In the genomic region with DNA sequence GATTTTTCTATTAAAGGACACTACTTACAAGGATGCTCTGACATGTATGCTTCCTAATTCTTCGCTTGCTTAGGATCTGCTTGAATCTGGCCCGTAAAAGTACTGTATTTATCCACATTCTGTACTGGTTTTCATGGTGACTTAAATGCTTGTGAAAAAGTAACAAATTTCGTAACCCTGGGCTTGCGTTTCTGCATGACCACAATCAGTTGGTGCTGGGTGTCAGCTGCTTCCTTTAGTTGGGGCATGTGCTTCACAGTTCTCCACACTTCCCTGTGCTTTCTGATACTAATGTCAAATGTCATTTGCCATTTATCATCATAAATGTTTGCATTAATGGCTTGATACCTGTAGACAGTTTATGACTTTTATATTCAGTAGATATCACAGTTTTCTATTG, we compare ENCODE assay signal across 15 cellular contexts.
A peak's percentile ranks its signal among the peaks of the same experiment; 100 is the strongest.
DNase-seq lines count a peak whose midpoint lies in the region; ATAC-seq, FAIRE-seq and TF ChIP-seq lines count a peak whose summit lies in the region.
"Had no signal": no experiment of that assay in that cellular context is flagged by ENCODE, and none has a peak within 500 bp of the region (broad histone marks: within the 10 kb centered on the region; RNA-seq: fewer than 3 reads in every experiment).

No MANE protein-coding gene starts in this region.

- DNase-seq in GM12891 (ENCODE audit: insufficient read length, low spot score) (no peak), NB4 (ENCODE audit: low read depth) (peak; percentile 90), fibroblast of mammary gland (ENCODE audit: low read depth) (peak; percentile 20), HepG2 (ENCODE audit: low spot score) (no peak), NCI-H748 (lab: John Stamatoyannopoulos, UW; ENCODE audit: unreplicated experiment) (no peak), vagina (ENCODE audit: extremely low spot score in 2 of 2) (no peak), NCI-H1436 (lab: John Stamatoyannopoulos, UW) (no peak)
- DNase-seq: CD8-positive, alpha-beta memory T cell; central memory CD4-positive, alpha-beta T cell; heart right ventricle; naive B cell; NCI-H1694 treated with DMSO at 0.1 percent for 48 hours; stimulated activated CD4-positive, alpha-beta T cell treated with anti-CD3 and anti-CD28 coated beads, Interleukin-1b, Interleukin-23, amount 100 ng/mL, for 48 hours had no signal

- in situ Hi-C loops in HepG2 (cut with HindIII; ENCODE audit: extremely low pct_ligation_motif_present, low pct_unique_long_range_greater_than_20kb) = no loop called here

- BruUV-seq in HepG2 (replicated peaks; lab: Mats Ljungman, UMichigan) = no TSS peak

- TF ChIP-seq POLR2A in GM12891 (IDR thresholded peaks at IDR 0.05; ENCODE audit: low read depth, low read length) (no peak), NB4 (IDR thresholded peaks at IDR 0.05; ENCODE audit: extremely low read depth, insufficient read length) (no peak), HepG2 (IDR thresholded peaks at IDR 0.05; ENCODE audit: insufficient read depth in 1 of 2, low read depth in 2 of 2, low read length in 2 of 2) (no peak), vagina (IDR thresholded peaks at IDR 0.05) (no peak)

- no peak for TF ChIP-seq CTCF in NB4 (IDR thresholded peaks at IDR 0.05; ENCODE audit: low read depth, low read length)
- TF ChIP-seq CTCF in fibroblast of mammary gland (conservative IDR thresholded peaks at IDR 0.05; ENCODE audit: control insufficient read depth, insufficient read depth, low read depth, low read length) = no peak
- no peak for TF ChIP-seq CTCF in HepG2 (CRISPR knock-in tag; IDR thresholded peaks at IDR 0.05)
- TF ChIP-seq CTCF in vagina (IDR thresholded peaks at IDR 0.05) = no peak

- CTCF ChIA-PET in HepG2 (lab: Yijun Ruan, JAX; ENCODE audit: low intra/inter-chr PET ratio, low total read pairs) = no interaction called here

- H3K9ac ChIP-seq in HepG2 (ENCODE audit: insufficient read depth, low read depth, low read length) = no peak overlapping the region

- FAIRE-seq in GM12891 (lab: Jason Lieb, UNC) = peak; percentile 66
- FAIRE-seq in HepG2 (lab: Jason Lieb, UNC) = no peak

- TF ChIP-seq EP300 in HepG2 (IDR thresholded peaks at IDR 0.05; ENCODE audit: low read depth in 2 of 2, low read length in 2 of 2) (no peak), HepG2 (CRISPR knock-in tag; IDR thresholded peaks at IDR 0.05; ENCODE audit: borderline replicate concordance) (no peak)

- H3K4me3 ChIP-seq in NB4 (ENCODE audit: low read depth, low read length) (no peak overlapping the region), fibroblast of mammary gland (ENCODE audit: control insufficient read depth, low read depth, low read length) (no peak overlapping the region), HepG2 (replicated peaks in 1 of 3; ENCODE audit: insufficient read depth in 1 of 3, low read depth in 2 of 3, low read length in 3 of 3) (no peak overlapping the region), vagina (no peak overlapping the region)
- H3K4me3 ChIP-seq: heart right ventricle, tibial artery had no signal

- no peaks in the 10 kb centered on the region for H4K20me1 ChIP-seq in HepG2 (ENCODE audit: insufficient read depth, low read length)

- intact Hi-C loops in HepG2 (cut with micrococcal nuclease; ENCODE audit: unreplicated experiment) (no loop called here), vagina (cut with DNase I) (no loop called here)

- no peak overlapping the region for H3K27ac ChIP-seq in HepG2 (ENCODE audit: extremely low read length, insufficient read depth, low read length)
- no peak overlapping the region for H3K27ac ChIP-seq in vagina
- H3K27ac ChIP-seq: heart right ventricle, tibial artery had no signal

- ATAC-seq in HG02885 (IDR thresholded peaks at IDR 0.05; ENCODE audit: poor library complexity, unreplicated experiment) = peak; percentile 64
- no peak for ATAC-seq in HepG2

- H3K9me3 ChIP-seq in HepG2 (ENCODE audit: low read length) (no peaks in the 10 kb centered on the region), vagina (no peaks in the 10 kb centered on the region)
- H3K9me3 ChIP-seq: tibial artery had no signal

- H3K27me3 ChIP-seq in HepG2 (ENCODE audit: control insufficient read depth in 1 of 2, insufficient read depth in 2 of 2, low read length in 2 of 2) (no peaks in the 10 kb centered on the region), vagina (no peaks in the 10 kb centered on the region)
- H3K27me3 ChIP-seq: heart right ventricle, tibial artery had no signal

- TF ChIP-seq RAD21 in HepG2 (CRISPR knock-in tag; IDR thresholded peaks at IDR 0.05) = no peak

- POLR2A ChIA-PET in HepG2 (lab: Yijun Ruan, JAX) = no interaction called here

- no peak overlapping the region for H3K4me2 ChIP-seq in HepG2 (ENCODE audit: low read depth, low read length)

- H3K36me3 ChIP-seq in HepG2 (replicated peaks in 1 of 2; ENCODE audit: control insufficient read depth in 1 of 2, insufficient read depth in 2 of 2, low read length in 2 of 2) = no peaks in the 10 kb centered on the region
- no peaks in the 10 kb centered on the region for H3K36me3 ChIP-seq in vagina
- H3K36me3 ChIP-seq: heart right ventricle, tibial artery had no signal

- no peaks in the 10 kb centered on the region for H3K79me2 ChIP-seq in HepG2 (ENCODE audit: insufficient read depth, low read length)

- no peak overlapping the region for H2AFZ ChIP-seq in HepG2 (ENCODE audit: low read length)

- H3K4me1 ChIP-seq in HepG2 (ENCODE audit: insufficient read depth, low read length) (no peaks in the 10 kb centered on the region), vagina (no peaks in the 10 kb centered on the region)
- H3K4me1 ChIP-seq: tibial artery had no signal

- WGBS in HepG2 (ENCODE audit: low lambda C conversion rate) = 94% methylated on average over 4 of the region's 4 CpGs

TF ChIP-seq in GM12891, 5 proteins besides CTCF, POLR2A, EP300 and RAD21:
- TF ChIP-seq TAF1 (IDR thresholded peaks at IDR 0.05; ENCODE audit: low read depth, low read length) = no peak
- no peak for TF ChIP-seq PAX5 (IDR thresholded peaks at IDR 0.05; ENCODE audit: insufficient read depth, low read length, severe bottlenecking)
- no peak for TF ChIP-seq POU2F2 (IDR thresholded peaks at IDR 0.05; ENCODE audit: low read depth, low read length)
- no peak for TF ChIP-seq SPI1 (IDR thresholded peaks at IDR 0.05; ENCODE audit: low read depth, low read length)
- TF ChIP-seq POLR2AphosphoS5 (IDR thresholded peaks at IDR 0.05; ENCODE audit: low read depth, low read length) = no peak
TF ChIP-seq in GM12891: peak in this region for 0.

TF ChIP-seq in HepG2, 621 proteins besides CTCF, POLR2A, EP300 and RAD21 (continues in another document):
- TF ChIP-seq SMYD3 (CRISPR knock-in tag; IDR thresholded peaks at IDR 0.05) (no peak), NR3C1 (CRISPR knock-in tag; IDR thresholded peaks at IDR 0.05) (no peak), PCBP1 (IDR thresholded peaks at IDR 0.05; ENCODE audit: borderline replicate concordance, low read depth, low read length) (no peak), ZMYM3 (CRISPR knock-in tag; IDR thresholded peaks at IDR 0.05) (no peak), MEIS2 (CRISPR knock-in tag; IDR thresholded peaks at IDR 0.05) (no peak), ZNF143 (CRISPR knock-in tag; IDR thresholded peaks at IDR 0.05) (no peak), FIP1L1 (IDR thresholded peaks at IDR 0.05; ENCODE audit: borderline replicate concordance, insufficient read depth, low read depth, low read length) (no peak), ZNF672 (CRISPR knock-in tag; IDR thresholded peaks at IDR 0.05) (no peak), SCMH1 (CRISPR knock-in tag; IDR thresholded peaks at IDR 0.05; ENCODE audit: borderline replicate concordance) (no peak), EEA1 (CRISPR knock-in tag; IDR thresholded peaks at IDR 0.05; ENCODE audit: borderline replicate concordance) (no peak), RAD51 (IDR thresholded peaks at IDR 0.05; ENCODE audit: borderline replicate concordance) (no peak), SAFB2 (CRISPR knock-in tag; IDR thresholded peaks at IDR 0.05; ENCODE audit: borderline replicate concordance, low read depth) (no peak), SRF (IDR thresholded peaks at IDR 0.05; ENCODE audit: low read depth, low read length) (no peak), RFX5 (IDR thresholded peaks at IDR 0.05; ENCODE audit: low read depth, low read length) (no peak)
- TF ChIP-seq, protein P1, sequence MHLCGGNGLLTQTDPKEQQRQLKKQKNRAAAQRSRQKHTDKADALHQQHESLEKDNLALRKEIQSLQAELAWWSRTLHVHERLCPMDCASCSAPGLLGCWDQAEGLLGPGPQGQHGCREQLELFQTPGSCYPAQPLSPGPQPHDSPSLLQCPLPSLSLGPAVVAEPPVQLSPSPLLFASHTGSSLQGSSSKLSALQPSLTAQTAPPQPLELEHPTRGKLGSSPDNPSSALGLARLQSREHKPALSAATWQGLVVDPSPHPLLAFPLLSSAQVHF (CRISPR knock-in tag; IDR thresholded peaks at IDR 0.05) = no peak
- TF ChIP-seq, protein P2, sequence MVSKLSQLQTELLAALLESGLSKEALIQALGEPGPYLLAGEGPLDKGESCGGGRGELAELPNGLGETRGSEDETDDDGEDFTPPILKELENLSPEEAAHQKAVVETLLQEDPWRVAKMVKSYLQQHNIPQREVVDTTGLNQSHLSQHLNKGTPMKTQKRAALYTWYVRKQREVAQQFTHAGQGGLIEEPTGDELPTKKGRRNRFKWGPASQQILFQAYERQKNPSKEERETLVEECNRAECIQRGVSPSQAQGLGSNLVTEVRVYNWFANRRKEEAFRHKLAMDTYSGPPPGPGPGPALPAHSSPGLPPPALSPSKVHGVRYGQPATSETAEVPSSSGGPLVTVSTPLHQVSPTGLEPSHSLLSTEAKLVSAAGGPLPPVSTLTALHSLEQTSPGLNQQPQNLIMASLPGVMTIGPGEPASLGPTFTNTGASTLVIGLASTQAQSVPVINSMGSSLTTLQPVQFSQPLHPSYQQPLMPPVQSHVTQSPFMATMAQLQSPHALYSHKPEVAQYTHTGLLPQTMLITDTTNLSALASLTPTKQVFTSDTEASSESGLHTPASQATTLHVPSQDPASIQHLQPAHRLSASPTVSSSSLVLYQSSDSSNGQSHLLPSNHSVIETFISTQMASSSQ (IDR thresholded peaks at IDR 0.05; ENCODE audit: low read depth) = no peak
- TF ChIP-seq, protein P2 (CRISPR knock-in tag; IDR thresholded peaks at IDR 0.05; ENCODE audit: borderline replicate concordance) = no peak

Comparison
In these comparisons a context has a peak if more than half of its experiments do, and no peak if none do; other contexts are left out.
1. DNase-seq: peak in NB4 (single experiment) and fibroblast of mammary gland (single experiment); none in GM12891 (single experiment), HepG2 (single experiment), NCI-H748 (single experiment), vagina (0 of 2) and NCI-H1436 (single experiment).